25 cellular contexts compared by ENCODE assay signal in the genomic region with DNA sequence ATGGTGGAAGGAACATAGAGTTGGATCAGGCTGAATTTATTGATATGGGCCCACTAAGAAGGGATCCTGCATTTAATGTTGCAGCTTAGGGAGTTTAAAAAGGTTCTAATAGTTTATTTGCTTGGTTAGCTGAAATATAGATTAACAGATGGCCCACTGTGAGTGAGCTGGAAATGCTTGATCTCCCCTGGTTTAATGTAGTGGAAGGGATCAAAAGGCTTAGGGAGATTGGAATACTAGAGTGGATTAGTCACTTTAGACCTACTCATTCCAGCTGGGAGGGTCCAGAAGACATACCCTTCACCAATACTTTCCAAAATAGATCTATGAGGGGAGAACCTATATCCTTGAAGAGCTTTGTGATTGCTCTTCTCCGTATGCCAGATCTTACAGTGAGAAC.
"Had no signal": no experiment of that assay in that cellular context is flagged by ENCODE, and none has a peak within 500 bp of the region (broad histone marks: within the 10 kb centered on the region; RNA-seq: fewer than 3 reads in every experiment).

No MANE protein-coding gene starts in this region.

- DNase-seq: cortex of kidney; effector memory CD8-positive, alpha-beta T cell; erythroblast; gastrocnemius medialis; head of caudate nucleus; left ventricle myocardium superior; lower lobe of right lung; naive thymus-derived CD8-positive, alpha-beta T cell; nephron progenitor cell; occipital lobe; ovary; posterior cingulate gyrus; psoas muscle; right lobe of liver; stimulated activated CD4-positive, alpha-beta T cell treated with anti-CD3 and anti-CD28 coated beads, Interleukin-12 subunit alpha, Interleukin-12 subunit beta, amount 100 ng/mL, for 4 hours; stimulated activated CD4-positive, alpha-beta T cell treated with anti-CD3 and anti-CD28 coated beads, Interleukin-1b, Interleukin-23, amount 100 ng/mL, for 48 hours; stimulated activated CD4-positive, alpha-beta T cell treated with anti-CD3 and anti-CD28 coated beads, Interleukin-4, amount 100 ng/mL, for 1 hour; stimulated activated CD8-positive, alpha-beta memory T cell treated with anti-CD3 and anti-CD28 coated beads, Interleukin-4, amount 100 ng/mL, for 48 hours; stimulated activated naive CD4-positive, alpha-beta T cell; stimulated activated naive CD8-positive, alpha-beta T cell treated with anti-CD3 and anti-CD28 coated beads, Interleukin-15, amount 100 ng/mL, for 72 hours; transverse colon; upper lobe of right lung; uterus had no signal

- H3K4me1 Mint-ChIP-seq: naive thymus-derived CD8-positive, alpha-beta T cell; nephron progenitor cell had no signal

- H3K4me3 ChIP-seq: gastrocnemius medialis, lower lobe of right lung, ovary, psoas muscle, right lobe of liver, smooth muscle cell, suprapubic skin, transverse colon, upper lobe of right lung, uterus had no signal

- H3K27ac ChIP-seq: gastrocnemius medialis, lower lobe of right lung, ovary, psoas muscle, right lobe of liver, suprapubic skin, transverse colon, upper lobe of right lung, uterus had no signal

- H3K9me3 Mint-ChIP-seq: nephron progenitor cell; stimulated activated naive CD8-positive, alpha-beta T cell treated with anti-CD3 and anti-CD28 coated beads, Interleukin-15, amount 100 ng/mL, for 72 hours had no signal

- H3K27ac Mint-ChIP-seq: effector memory CD8-positive, alpha-beta T cell; naive thymus-derived CD8-positive, alpha-beta T cell; nephron progenitor cell; stimulated activated naive CD8-positive, alpha-beta T cell treated with anti-CD3 and anti-CD28 coated beads, Interleukin-15, amount 100 ng/mL, for 72 hours had no signal

- H3K36me3 ChIP-seq: gastrocnemius medialis, lower lobe of right lung, ovary, right lobe of liver, suprapubic skin, transverse colon, upper lobe of right lung, uterus had no signal

- H3K27me3 Mint-ChIP-seq: effector memory CD8-positive, alpha-beta T cell had no signal

- H3K4me3 Mint-ChIP-seq: effector memory CD8-positive, alpha-beta T cell; naive thymus-derived CD8-positive, alpha-beta T cell; nephron progenitor cell; stimulated activated naive CD8-positive, alpha-beta T cell treated with anti-CD3 and anti-CD28 coated beads, Interleukin-15, amount 100 ng/mL, for 72 hours had no signal

- H3K9me3 ChIP-seq: gastrocnemius medialis, lower lobe of right lung, ovary, psoas muscle, right lobe of liver, suprapubic skin, transverse colon, upper lobe of right lung, uterus had no signal

- H3K27me3 ChIP-seq: gastrocnemius medialis, ovary, right lobe of liver, suprapubic skin, transverse colon, upper lobe of right lung, uterus had no signal

- H3K36me3 Mint-ChIP-seq: naive thymus-derived CD8-positive, alpha-beta T cell had no signal

- ATAC-seq: effector memory CD8-positive, alpha-beta T cell; gastrocnemius medialis; left ventricle myocardium superior; lower lobe of right lung; naive thymus-derived CD8-positive, alpha-beta T cell; psoas muscle; right lobe of liver; stimulated activated naive CD8-positive, alpha-beta T cell treated with anti-CD3 and anti-CD28 coated beads, Interleukin-15, amount 100 ng/mL, for 72 hours; upper lobe of right lung had no signal
